In the genomic region with DNA sequence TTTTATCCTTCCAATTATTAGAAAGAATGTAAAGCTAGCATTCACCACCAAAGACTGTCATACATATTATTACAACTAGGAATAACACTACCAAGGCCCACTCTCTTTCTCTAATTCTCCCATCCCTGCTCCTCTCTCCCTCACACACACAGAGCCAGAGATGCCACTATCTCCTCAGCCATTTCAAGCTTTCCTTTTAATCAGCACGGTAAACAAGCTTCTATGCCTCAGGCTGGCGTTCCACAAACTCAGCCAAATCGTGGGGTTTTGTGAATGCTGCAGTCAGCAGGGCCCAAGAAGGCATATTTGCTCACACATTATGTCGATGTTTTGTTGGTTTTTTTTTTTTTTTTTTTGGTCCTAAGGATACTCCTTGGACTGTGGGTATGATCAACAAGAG, we compare ENCODE assay signal across 15 cellular contexts.
DNase-seq lines count a peak whose midpoint lies in the region; ATAC-seq and TF ChIP-seq lines count a peak whose summit lies in the region.
"Had no signal": no experiment of that assay in that cellular context is flagged by ENCODE, and none has a peak within 500 bp of the region (broad histone marks: within the 10 kb centered on the region; RNA-seq: fewer than 3 reads in every experiment).

No MANE protein-coding gene starts in this region.

- H3K4me3 ChIP-seq in dorsolateral prefrontal cortex (peak overlapping the region in 19 of 59 donors; percentile 6 to 53 (median 26)), neural progenitor cell (no peak overlapping the region), gastroesophageal sphincter (no peak overlapping the region)
- H3K4me3 ChIP-seq: SJSA1 had no signal

- 90% methylated on average over 4 of the region's 4 CpGs; no CpG with 5 or more reads in 1 of the 2 donors for WGBS in gastroesophageal sphincter (ENCODE audit: low coverage in 1 of 2), 2 donors

- no peak for TF ChIP-seq EP300 in gastroesophageal sphincter (IDR thresholded peaks at IDR 0.05)

- peaks cover 5% of the 10 kb centered on the region for H4K20me1 ChIP-seq in neural progenitor cell (ENCODE audit: low read depth)

- peak overlapping the region; percentile 74 for H3K27ac Mint-ChIP-seq in neural progenitor cell

- intact Hi-C loops in dorsolateral prefrontal cortex (cut with DNase I): no loop called here

- peaks cover 53% of the 10 kb centered on the region for H3K4me1 Mint-ChIP-seq in neural progenitor cell

- in situ Hi-C loops in G401 (cut with HindIII; ENCODE audit: low sequenced_read_pairs): no loop called here

- TF ChIP-seq CTCF in dorsolateral prefrontal cortex (IDR thresholded peaks at IDR 0.05 in 54 of 56, conservative IDR thresholded peaks at IDR 0.05 in 2 of 56; ENCODE audit: low read depth in 1 of 56, partially characterized antibody in 56 of 56) (no peak), neural progenitor cell (IDR thresholded peaks at IDR 0.05) (no peak), gastroesophageal sphincter (IDR thresholded peaks at IDR 0.05) (no peak), foreskin keratinocyte (conservative IDR thresholded peaks at IDR 0.05) (no peak)

- H3K4me3 Mint-ChIP-seq in neural progenitor cell: peak overlapping the region; percentile 31

- no peak overlapping the region for H3K9ac ChIP-seq in neural progenitor cell

- no peaks in the 10 kb centered on the region for H3K9me3 ChIP-seq in neural progenitor cell (ENCODE audit: low read depth)
- H3K9me3 ChIP-seq in gastroesophageal sphincter: no peaks in the 10 kb centered on the region
- H3K9me3 ChIP-seq: SJSA1 had no signal

- DNase-seq in G401 (ENCODE audit: low spot score): peak; percentile 84
- DNase-seq in NCI-H146 treated with DMSO at 0.1 percent for 48 hours (lab: John Stamatoyannopoulos, UW; ENCODE audit: unreplicated experiment): peak; percentile 63
- DNase-seq in dorsolateral prefrontal cortex: peak in 1 of 10 donors; percentile 49
- no peak for DNase-seq in neural progenitor cell (ENCODE audit: low spot score)
- DNase-seq in activated effector memory CD4-positive, alpha-beta T cell treated with anti-CD3 and anti-CD28 coated beads, Interleukin-2, amount 50 U/mL, for 16 hours: no peak
- no peak for DNase-seq in foreskin keratinocyte
- DNase-seq in COLO829 (ENCODE audit: low spot score): no peak
- DNase-seq: DMS 273 treated with DMSO at 0.1 percent for 48 hours, NCI-H1092, NCI-H187, NCI-H446, NCI-H774 had no signal

- H3K27me3 ChIP-seq in dorsolateral prefrontal cortex (no peaks in the 10 kb centered on the region), neural progenitor cell (no peaks in the 10 kb centered on the region), gastroesophageal sphincter (no peaks in the 10 kb centered on the region), foreskin keratinocyte (no peaks in the 10 kb centered on the region)
- H3K27me3 ChIP-seq: SJSA1 had no signal

- no peak for ATAC-seq in gastroesophageal sphincter
- ATAC-seq in foreskin keratinocyte: no peak

- no peaks in the 10 kb centered on the region for H3K27me3 Mint-ChIP-seq in neural progenitor cell (ENCODE audit: insufficient read depth, low read depth)

- no peak overlapping the region for H3K4me2 ChIP-seq in neural progenitor cell

- no peaks in the 10 kb centered on the region for H3K36me3 ChIP-seq in neural progenitor cell
- H3K36me3 ChIP-seq in gastroesophageal sphincter: no peaks in the 10 kb centered on the region
- H3K36me3 ChIP-seq: SJSA1 had no signal

- H3K9me3 Mint-ChIP-seq in neural progenitor cell: no peaks in the 10 kb centered on the region

- H3K79me2 ChIP-seq in neural progenitor cell (ENCODE audit: low read depth): peaks cover 59% of the 10 kb centered on the region

- H3F3A ChIP-seq in neural progenitor cell (ENCODE audit: low read depth): no peaks in the 10 kb centered on the region

- no peak overlapping the region for H2AFZ ChIP-seq in neural progenitor cell (replicated peaks)

- peaks cover 6% of the 10 kb centered on the region for H3K36me3 Mint-ChIP-seq in neural progenitor cell

- H3K27ac ChIP-seq in dorsolateral prefrontal cortex (peak overlapping the region in 56 of 59 donors; percentile 3 to 81 (median 68)), neural progenitor cell (no peak overlapping the region), gastroesophageal sphincter (no peak overlapping the region), foreskin keratinocyte (no peak overlapping the region)
- H3K27ac ChIP-seq: C4-2B, SJSA1 had no signal

- no peak for TF ChIP-seq POLR2A in gastroesophageal sphincter (IDR thresholded peaks at IDR 0.05)

- H3K4me1 ChIP-seq in neural progenitor cell: peaks cover 43% of the 10 kb centered on the region
- H3K4me1 ChIP-seq in gastroesophageal sphincter: peaks cover 0 to 5% (median 0%) of the 10 kb centered on the region in 3 donors
- no peaks in the 10 kb centered on the region for H3K4me1 ChIP-seq in foreskin keratinocyte
- H3K4me1 ChIP-seq: SJSA1 had no signal

Comparison
In these comparisons a context has a peak if more than half of its experiments do, and no peak if none do; other contexts are left out.
1. DNase-seq: peak in G401 (single experiment) and NCI-H146 treated with DMSO at 0.1 percent for 48 hours (single experiment); none in neural progenitor cell (single experiment), activated effector memory CD4-positive, alpha-beta T cell treated with anti-CD3 and anti-CD28 coated beads, Interleukin-2, amount 50 U/mL, for 16 hours (single experiment), foreskin keratinocyte (0 of 2) and COLO829 (single experiment).
2. H3K27ac ChIP-seq: peak in dorsolateral prefrontal cortex (56 of 59); none in neural progenitor cell (single experiment), gastroesophageal sphincter (0 of 4) and foreskin keratinocyte (single experiment).